Comparison of ENCODE assay signal across 1 cellular context in the genomic region with DNA sequence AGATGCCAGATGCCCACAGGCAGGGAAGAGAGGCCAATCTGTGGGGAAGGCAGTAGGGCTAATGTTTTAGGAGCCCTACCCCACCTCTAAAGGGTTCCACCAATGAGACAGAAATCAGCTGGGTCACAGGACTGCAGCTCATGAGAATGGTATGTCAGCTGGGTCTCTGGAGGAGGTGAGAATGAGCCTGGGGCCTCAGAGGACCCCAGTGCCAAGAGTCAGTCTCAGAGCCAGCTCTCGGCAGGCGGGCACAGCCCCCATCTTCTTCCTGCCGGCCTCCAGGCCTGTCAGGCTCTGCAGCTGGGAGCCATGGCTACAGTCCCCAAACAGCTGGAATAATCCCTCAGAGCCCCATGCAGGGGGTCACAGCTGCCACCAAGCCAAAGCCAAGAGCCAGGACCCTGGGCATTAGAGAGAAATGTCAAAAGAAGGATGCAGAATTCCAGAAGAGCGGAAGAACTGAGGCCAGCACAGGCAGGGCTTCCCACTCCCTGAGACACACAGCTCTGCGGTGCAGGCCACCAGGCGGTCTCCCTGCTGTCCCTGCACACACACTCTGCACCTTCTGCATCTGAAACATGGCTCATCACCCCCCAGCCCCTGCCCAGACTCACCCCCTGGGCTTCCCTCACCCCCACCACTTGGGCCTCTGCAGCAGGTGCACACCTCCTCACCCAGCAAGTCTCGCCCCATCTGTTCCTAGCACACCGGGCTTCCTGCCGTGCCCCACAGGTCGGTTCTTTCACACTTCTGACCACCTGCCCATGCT.
TF ChIP-seq lines count a peak whose summit lies in the region.

No MANE protein-coding gene starts in this region.

TF ChIP-seq in WTC11, 78 proteins besides CTCF, POLR2A, EP300 and RAD21 (continued from another document):
- TF ChIP-seq AR (CRISPR knock-in tag; IDR thresholded peaks at IDR 0.05): no peak
- TF ChIP-seq ZNF317 (CRISPR knock-in tag; IDR thresholded peaks at IDR 0.05; ENCODE audit: borderline replicate concordance, low read depth): no peak
- no peak for TF ChIP-seq PRRX2 (CRISPR knock-in tag; IDR thresholded peaks at IDR 0.05)
- TF ChIP-seq, protein P1, sequence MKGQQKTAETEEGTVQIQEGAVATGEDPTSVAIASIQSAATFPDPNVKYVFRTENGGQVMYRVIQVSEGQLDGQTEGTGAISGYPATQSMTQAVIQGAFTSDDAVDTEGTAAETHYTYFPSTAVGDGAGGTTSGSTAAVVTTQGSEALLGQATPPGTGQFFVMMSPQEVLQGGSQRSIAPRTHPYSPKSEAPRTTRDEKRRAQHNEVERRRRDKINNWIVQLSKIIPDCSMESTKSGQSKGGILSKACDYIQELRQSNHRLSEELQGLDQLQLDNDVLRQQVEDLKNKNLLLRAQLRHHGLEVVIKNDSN (CRISPR knock-in tag; IDR thresholded peaks at IDR 0.05): no peak
